In the genomic region with DNA sequence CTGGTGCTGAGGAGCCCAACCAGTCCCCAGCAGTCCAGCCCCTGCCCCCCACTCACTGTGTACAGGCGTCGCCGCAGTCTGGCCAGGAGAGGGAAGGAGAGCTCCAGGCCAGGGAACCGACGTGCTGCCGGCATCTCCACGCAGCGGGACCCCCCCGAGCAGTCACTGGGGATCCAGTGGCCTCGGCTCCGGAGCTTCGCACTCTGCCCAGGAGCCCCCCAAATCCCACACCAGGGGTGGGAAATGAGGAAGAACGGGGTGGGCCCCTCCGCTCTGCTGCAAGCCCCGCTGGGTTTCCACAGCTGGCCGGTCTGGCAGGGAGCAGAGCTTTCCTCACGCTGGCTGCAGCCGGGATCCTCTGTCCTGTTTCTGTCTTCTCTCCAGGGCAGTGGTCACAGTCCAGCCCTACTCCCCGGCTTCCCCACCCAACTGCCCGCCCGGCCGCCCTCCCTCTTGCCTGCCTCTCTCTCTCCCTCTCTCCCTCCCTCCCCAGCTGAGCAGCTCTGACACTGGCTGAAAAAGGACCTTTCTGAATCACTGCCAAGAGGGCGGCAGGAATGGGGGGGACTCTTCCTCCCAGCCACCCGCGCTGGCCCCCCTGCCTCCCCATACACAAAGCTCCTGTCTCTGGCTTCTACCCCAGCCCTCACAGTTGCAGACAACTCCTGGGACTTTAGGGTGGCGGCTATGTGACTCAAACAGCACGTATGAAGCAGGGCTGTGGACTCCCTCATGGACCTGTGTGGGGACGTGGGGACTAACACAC, we compare ENCODE assay signal across 9 cellular contexts. TPM values are rescaled to one million over a fixed set of nuclear protein-coding genes. Genes with fewer than 3 reads are reported as not detected.
DNase-seq lines count a peak whose midpoint lies in the region; ATAC-seq and TF ChIP-seq lines count a peak whose summit lies in the region.
"Had no signal": no experiment of that assay in that cellular context is flagged by ENCODE, and none has a peak within 500 bp of the region (broad histone marks: within the 10 kb centered on the region; RNA-seq: fewer than 3 reads in every experiment).

No MANE protein-coding gene starts in this region.

- POLR2A ChIA-PET in OCI-LY7 (lab: Charles Lee) (interaction anchor here (4.7 kb wide), 1 partner anchor 15 kb away, joined by 38 read pairs; a partner anchor contains a TSS), A673 (lab: Charles Lee; ENCODE audit: low non-redundant PET) (no interaction called here)

- TF ChIP-seq CTCF in OCI-LY7 (conservative IDR thresholded peaks at IDR 0.05; ENCODE audit: low read length) (no peak), fibroblast of villous mesenchyme (IDR thresholded peaks at IDR 0.05; ENCODE audit: insufficient read depth, low read depth, low read length) (no peak), A673 (conservative IDR thresholded peaks at IDR 0.05; ENCODE audit: low read depth, low read length) (no peak)

- ATAC-seq in GM19467 (IDR thresholded peaks at IDR 0.05; ENCODE audit: unreplicated experiment) (no peak), GM18870 (IDR thresholded peaks at IDR 0.05; ENCODE audit: unreplicated experiment) (no peak)

- DNase-seq in Ammon's horn (ENCODE audit: low spot score) = peak; percentile 95
- no peak for DNase-seq in OCI-LY7 (ENCODE audit: low spot score)
- DNase-seq in fibroblast of villous mesenchyme (ENCODE audit: low read depth) = peak; percentile 68
- peak; percentile 83 for DNase-seq in occipital lobe (lab: John Stamatoyannopoulos, UW)
- DNase-seq in DMS53 treated with DMSO at 0.1 percent for 48 hours (lab: John Stamatoyannopoulos, UW; ENCODE audit: unreplicated experiment) = no peak
- no peak for DNase-seq in A673 (ENCODE audit: low spot score)
- DNase-seq: WERI-Rb-1 had no signal

- CTCF ChIA-PET in OCI-LY7 (lab: Charles Lee; ENCODE audit: unreplicated experiment) = interaction anchor here (1.4 kb wide), 1 partner anchor 33 kb away, joined by 5 read pairs; no protein-coding TSS in a partner anchor
- CTCF ChIA-PET in A673 (lab: Charles Lee) = no interaction called here

- H3K4me1 ChIP-seq in OCI-LY7 (ENCODE audit: insufficient read depth, low read length, poor library complexity, severe bottlenecking) (peaks cover 38% of the 10 kb centered on the region), A673 (ENCODE audit: insufficient read depth, low read length, poor library complexity, severe bottlenecking) (peaks cover 29% of the 10 kb centered on the region)

- peaks cover 7% of the 10 kb centered on the region; the same call in 1 of the 2 replicates for H3K36me3 ChIP-seq in OCI-LY7 (ENCODE audit: insufficient read depth, low read length)
- no peaks in the 10 kb centered on the region for H3K36me3 ChIP-seq in A673 (ENCODE audit: insufficient read depth, low read length, poor library complexity, severe bottlenecking)
- H3K36me3 ChIP-seq: WERI-Rb-1 had no signal

- intact Hi-C loops in OCI-LY7 (cut with micrococcal nuclease; ENCODE audit: unreplicated experiment) = no loop called here
- intact Hi-C loops in A673 (cut with micrococcal nuclease; ENCODE audit: unreplicated experiment) = no loop called here

- H3K4me2 ChIP-seq in OCI-LY7 (ENCODE audit: low read length) = peak overlapping the region; percentile 86

- peak overlapping the region; percentile 60 for H3K27ac ChIP-seq in OCI-LY7 (ENCODE audit: low read depth, low read length, poor library complexity, severe bottlenecking)
- H3K27ac ChIP-seq in A673 (ENCODE audit: low read depth, low read length, poor library complexity, severe bottlenecking) = no peak overlapping the region
- H3K27ac ChIP-seq: WERI-Rb-1 had no signal

- H3K9me3 ChIP-seq in OCI-LY7 (ENCODE audit: low read length) = no peaks in the 10 kb centered on the region
- H3K9me3 ChIP-seq in A673 (ENCODE audit: low read depth, low read length, poor library complexity, severe bottlenecking) = no peaks in the 10 kb centered on the region

- no peak overlapping the region for H2AFZ ChIP-seq in OCI-LY7 (ENCODE audit: low read length)

- no peaks in the 10 kb centered on the region for H3K9me2 ChIP-seq in OCI-LY7 (ENCODE audit: insufficient read depth, low read length)

- H3K79me2 ChIP-seq in OCI-LY7 (ENCODE audit: insufficient read depth, low read depth, low read length) = no peaks in the 10 kb centered on the region; the same call in 1 of the 2 replicates

- H4K20me1 ChIP-seq in OCI-LY7 (ENCODE audit: insufficient read depth, low read length) = no peaks in the 10 kb centered on the region

- H3K4me3 ChIP-seq in OCI-LY7 (ENCODE audit: low read depth, low read length, poor library complexity, severe bottlenecking) = no peak overlapping the region
- peak overlapping the region; percentile 33 for H3K4me3 ChIP-seq in fibroblast of villous mesenchyme (ENCODE audit: low read depth, low read length)
- no peak overlapping the region for H3K4me3 ChIP-seq in A673 (ENCODE audit: low read depth, low read length, poor library complexity, severe bottlenecking)

- no TSS peak for BruUV-seq in OCI-LY7 (replicated peaks; lab: Mats Ljungman, UMichigan)
- no TSS peak for BruUV-seq in A673 (replicated peaks; lab: Mats Ljungman, UMichigan)

- no peaks in the 10 kb centered on the region for H3K27me3 ChIP-seq in A673 (replicated peaks; ENCODE audit: insufficient read depth, low read depth, low read length, poor library complexity)

RNA-seq across cellular contexts. Expression of a gene that starts 15.8 kb away (rescaled TPM):
- 32.9 and 43.6 TPM in 2 replicates for total RNA-seq in OCI-LY7 (2014; rRNA removed; shearing (Covaris generic))
- 92.1 and 103 TPM in 2 replicates for total RNA-seq in OCI-LY7 (2022)
- total RNA-seq in fibroblast of villous mesenchyme = 8.4 and 12.1 TPM in 2 replicates
- 10.1 TPM for total RNA-seq in occipital lobe
- total RNA-seq in A673 (2021) = 18.2 and 24.4 TPM in 2 replicates

Comparison
In these comparisons a context has a peak if more than half of its experiments do, and no peak if none do; other contexts are left out.
1. DNase-seq: peak in Ammon's horn (single experiment), fibroblast of villous mesenchyme (single experiment) and occipital lobe (single experiment); none in OCI-LY7 (single experiment), DMS53 treated with DMSO at 0.1 percent for 48 hours (single experiment) and A673 (single experiment).